Comparison of ENCODE assay signal across 14 cellular contexts in genomic region chr20:14210146-14210545, GRCh38.
A peak's percentile ranks its signal among the peaks of the same experiment; 100 is the strongest.
DNase-seq lines count a peak whose midpoint lies in the region; ATAC-seq and TF ChIP-seq lines count a peak whose summit lies in the region.
"Had no signal": no experiment of that assay in that cellular context is flagged by ENCODE, and none has a peak within 500 bp of the region (broad histone marks: within the 10 kb centered on the region; RNA-seq: fewer than 3 reads in every experiment).

No MANE protein-coding gene starts in this region.

- H4K20me1 ChIP-seq in osteoblast (ENCODE audit: insufficient read depth, low read length) = no peaks in the 10 kb centered on the region

- H3K4me1 Mint-ChIP-seq in activated CD4-positive, alpha-beta memory T cell treated with anti-CD3 and anti-CD28 coated beads, Interleukin-2, amount 10 ng/mL, durations not matched to agents 7 days and 5 days = no peaks in the 10 kb centered on the region

- CTCF ChIA-PET in activated CD4-positive, alpha-beta memory T cell treated with anti-CD3 and anti-CD28 coated beads, Interleukin-2, amount 10 ng/mL, durations not matched to agents 7 days and 5 days (lab: Charles Lee) = no interaction called here

- no peaks in the 10 kb centered on the region for H3K9me3 ChIP-seq in osteoblast (ENCODE audit: low read depth, low read length)
- H3K9me3 ChIP-seq in left ventricle myocardium inferior (replicated peaks) = no peaks in the 10 kb centered on the region
- H3K9me3 ChIP-seq: A549, Caco-2 had no signal

- H3K27me3 Mint-ChIP-seq in activated CD4-positive, alpha-beta memory T cell treated with anti-CD3 and anti-CD28 coated beads, Interleukin-2, amount 10 ng/mL, durations not matched to agents 7 days and 5 days = no peaks in the 10 kb centered on the region
- H3K27me3 Mint-ChIP-seq: CD4-positive, alpha-beta T cell had no signal

- ATAC-seq in left colon = peak; percentile 94
- ATAC-seq: A549 had no signal

- no peaks in the 10 kb centered on the region for H3K79me2 ChIP-seq in osteoblast (ENCODE audit: insufficient read depth, low read length)

- H3K4me3 ChIP-seq in osteoblast (ENCODE audit: insufficient read depth, low read length) (no peak overlapping the region), left ventricle myocardium inferior (no peak overlapping the region)
- H3K4me3 ChIP-seq: A549 had no signal

- H3K27ac ChIP-seq in osteoblast (ENCODE audit: low read depth, low read length) (no peak overlapping the region), left ventricle myocardium inferior (replicated peaks) (no peak overlapping the region)
- H3K27ac ChIP-seq: 22Rv1, A549, C4-2B had no signal

- H3K4me3 Mint-ChIP-seq in activated CD4-positive, alpha-beta memory T cell treated with anti-CD3 and anti-CD28 coated beads, Interleukin-2, amount 10 ng/mL, durations not matched to agents 7 days and 5 days = no peak overlapping the region
- H3K4me3 Mint-ChIP-seq: CD4-positive, alpha-beta T cell; H9 had no signal

- H3K9me3 Mint-ChIP-seq in activated CD4-positive, alpha-beta memory T cell treated with anti-CD3 and anti-CD28 coated beads, Interleukin-2, amount 10 ng/mL, durations not matched to agents 7 days and 5 days = peaks cover 4% of the 10 kb centered on the region
- H3K9me3 Mint-ChIP-seq: H9 had no signal

- H3K36me3 ChIP-seq in osteoblast (ENCODE audit: insufficient read depth, low read length) = no peaks in the 10 kb centered on the region
- H3K36me3 ChIP-seq in left ventricle myocardium inferior = no peaks in the 10 kb centered on the region

- no peaks in the 10 kb centered on the region for H3K4me1 ChIP-seq in osteoblast (ENCODE audit: insufficient read depth, low read length)
- H3K4me1 ChIP-seq in left ventricle myocardium inferior = no peaks in the 10 kb centered on the region
- H3K4me1 ChIP-seq: Caco-2 had no signal

- intact Hi-C loops in left colon (cut with DNase I, micrococcal nuclease) = no loop called here
- intact Hi-C loops in left ventricle myocardium inferior (cut with micrococcal nuclease) = no loop called here

- no peak overlapping the region for H2AFZ ChIP-seq in osteoblast (ENCODE audit: low read length)

- TF ChIP-seq CTCF in osteoblast (IDR thresholded peaks at IDR 0.05; ENCODE audit: extremely low read depth, low read depth, low read length) (no peak), left ventricle myocardium inferior (IDR thresholded peaks at IDR 0.05; ENCODE audit: borderline replicate concordance) (no peak)

- H3K4me2 ChIP-seq in osteoblast (ENCODE audit: insufficient read depth, low read length) = no peak overlapping the region
- H3K4me2 ChIP-seq: A549 had no signal

- no peaks in the 10 kb centered on the region for H3K27me3 ChIP-seq in osteoblast (ENCODE audit: insufficient read depth, low read length)
- no peaks in the 10 kb centered on the region for H3K27me3 ChIP-seq in left ventricle myocardium inferior (ENCODE audit: low read depth)

- peak; percentile 30 for DNase-seq in NCI-H82 (lab: John Stamatoyannopoulos, UW)
- DNase-seq in NCI-H82 treated with DMSO at 0.1 percent for 48 hours (lab: John Stamatoyannopoulos, UW; ENCODE audit: unreplicated experiment) = no peak
- peak; percentile 56 for DNase-seq in NCI-H69 (lab: John Stamatoyannopoulos, UW)
- DNase-seq in left colon = no peak
- peak; percentile 56 for DNase-seq in osteoblast (ENCODE audit: insufficient read length, low spot score, missing footprints)
- no peak for DNase-seq in left ventricle myocardium inferior
- no peak for DNase-seq in activated CD4-positive, alpha-beta memory T cell treated with anti-CD3 and anti-CD28 coated beads, Interleukin-2, amount 10 ng/mL, durations not matched to agents 7 days and 5 days
- DNase-seq: AML-193; Caco-2; CD4-positive, alpha-beta T cell; H9 had no signal

- POLR2A ChIA-PET in activated CD4-positive, alpha-beta memory T cell treated with anti-CD3 and anti-CD28 coated beads, Interleukin-2, amount 10 ng/mL, durations not matched to agents 7 days and 5 days (lab: Charles Lee) = no interaction called here

- H3K27ac Mint-ChIP-seq in activated CD4-positive, alpha-beta memory T cell treated with anti-CD3 and anti-CD28 coated beads, Interleukin-2, amount 10 ng/mL, durations not matched to agents 7 days and 5 days = no peak overlapping the region
- H3K27ac Mint-ChIP-seq: CD4-positive, alpha-beta T cell had no signal

- no peaks in the 10 kb centered on the region for H3K36me3 Mint-ChIP-seq in activated CD4-positive, alpha-beta memory T cell treated with anti-CD3 and anti-CD28 coated beads, Interleukin-2, amount 10 ng/mL, durations not matched to agents 7 days and 5 days (ENCODE audit: low read depth)

Comparison
In these comparisons a context has a peak if more than half of its experiments do, and no peak if none do; other contexts are left out.
1. DNase-seq: peak in NCI-H82 (single experiment), NCI-H69 (single experiment) and osteoblast (single experiment); none in NCI-H82 treated with DMSO at 0.1 percent for 48 hours (single experiment), left colon (0 of 2), left ventricle myocardium inferior (single experiment) and activated CD4-positive, alpha-beta memory T cell treated with anti-CD3 and anti-CD28 coated beads, Interleukin-2, amount 10 ng/mL, durations not matched to agents 7 days and 5 days (single experiment).